In the genomic region with DNA sequence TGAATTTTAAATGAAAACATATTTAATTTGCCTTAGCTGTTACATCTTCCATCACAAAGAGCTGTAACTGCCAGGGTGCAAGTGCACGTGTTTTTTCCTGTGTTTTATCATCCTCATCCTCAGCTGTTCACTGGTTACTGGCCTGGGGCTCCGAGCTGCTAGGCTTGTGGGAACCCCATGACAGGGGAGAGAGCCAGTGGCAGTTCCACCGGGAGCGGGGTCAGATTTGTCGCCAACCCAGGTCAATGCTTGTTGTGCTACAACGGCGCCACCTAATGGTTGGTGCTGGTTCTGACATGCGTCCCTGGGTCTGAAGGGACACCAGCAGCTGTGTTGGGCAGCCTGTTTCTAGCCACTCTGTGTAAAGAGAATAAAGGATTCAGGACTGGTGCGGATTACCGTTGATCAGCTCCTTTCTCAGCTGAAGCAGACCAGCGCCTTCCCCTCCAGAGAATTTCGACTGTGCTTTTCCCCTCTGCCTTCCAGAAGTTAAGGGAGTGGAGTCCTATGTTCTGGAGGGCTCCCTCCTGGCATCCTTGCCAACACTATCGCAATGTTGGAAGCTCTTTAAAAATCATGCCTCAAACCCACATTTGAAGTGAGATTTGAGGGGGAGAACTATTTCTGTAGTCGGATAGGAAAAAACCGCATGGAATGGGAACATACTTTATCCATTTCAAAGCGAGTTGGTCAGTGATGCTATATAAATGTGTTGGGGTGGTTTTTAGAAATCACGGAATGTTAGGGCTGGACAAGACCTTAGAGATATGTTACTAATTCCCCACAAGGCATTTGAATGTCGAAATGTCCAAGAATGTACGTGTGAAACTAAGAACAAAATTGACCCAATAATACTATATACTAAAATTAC, we compare ENCODE assay signal across 8 cellular contexts. TPM values are rescaled to one million over a fixed set of nuclear protein-coding genes. Genes with fewer than 3 reads are reported as not detected.
DNase-seq lines count a peak whose midpoint lies in the region; ATAC-seq and TF ChIP-seq lines count a peak whose summit lies in the region.

No MANE protein-coding gene starts in this region.

- no peaks in the 10 kb centered on the region for H3K9me3 ChIP-seq in AG04450 (ENCODE audit: control insufficient read depth, insufficient read depth, low read length)

- CTCF ChIA-PET in AG04450 (lab: Charles Lee) = interaction anchor here (0.6 to 5.3 kb wide), 47 partner anchors 9 to 855 kb away, joined by 3 to 132 read pairs (median 4); no protein-coding TSS in a partner anchor
- CTCF ChIA-PET in activated B cell treated with CpG ODN at 0.5 μM for 24 hours (lab: Charles Lee) = interaction anchor here (0.5 to 5.7 kb wide), 72 partner anchors 9 to 855 kb away, joined by 3 to 96 read pairs (median 4); a partner anchor contains a TSS

- H3K4me1 Mint-ChIP-seq in activated B cell treated with CpG ODN at 0.5 μM for 24 hours = peaks cover 4% of the 10 kb centered on the region

- peak overlapping the region; percentile 44 for H3K4me3 Mint-ChIP-seq in activated B cell treated with CpG ODN at 0.5 μM for 24 hours

- ATAC-seq in GM18519 (IDR thresholded peaks at IDR 0.05; ENCODE audit: low FRiP score, unreplicated experiment) (peak; percentile 72), HG03108 (IDR thresholded peaks at IDR 0.05; ENCODE audit: unreplicated experiment) (peak; percentile 82), activated B cell treated with CpG ODN at 0.5 μM for 24 hours (ENCODE audit: low read depth) (peak; percentile 96)

- H3K27ac ChIP-seq in AG04450 (ENCODE audit: low read depth, low read length) = no peak overlapping the region

- H3K4me3 ChIP-seq in AG04450 (ENCODE audit: low read depth, low read length) (peak overlapping the region; percentile 7; the same call in 1 of the 2 replicates), cardiac fibroblast (replicated peaks in 1 of 2; ENCODE audit: low read depth in 2 of 2, low read length in 2 of 2) (no peak overlapping the region)

- peak; percentile 96 for TF ChIP-seq CTCF in AG04450 (IDR thresholded peaks at IDR 0.05; ENCODE audit: low read depth, low read length)
- TF ChIP-seq CTCF in activated B cell treated with CpG ODN at 0.5 μM for 24 hours (IDR thresholded peaks at IDR 0.05) = no peak
- peak; percentile 91 for TF ChIP-seq CTCF in cardiac fibroblast (IDR thresholded peaks at IDR 0.05; ENCODE audit: low read depth, low read length)

- H3K36me3 Mint-ChIP-seq in activated B cell treated with CpG ODN at 0.5 μM for 24 hours (ENCODE audit: low read depth) = no peaks in the 10 kb centered on the region

- no peaks in the 10 kb centered on the region for H3K9me3 Mint-ChIP-seq in activated B cell treated with CpG ODN at 0.5 μM for 24 hours

- H3K27ac Mint-ChIP-seq in activated B cell treated with CpG ODN at 0.5 μM for 24 hours = no peak overlapping the region

- intact Hi-C loops in activated B cell treated with CpG ODN at 0.5 μM for 24 hours (cut with micrococcal nuclease) = loop anchor here (1.0 to 5.0 kb wide), 7 partner anchors 85 to 875 kb away; no protein-coding TSS in a partner anchor

- POLR2A ChIA-PET in AG04450 (lab: Yijun Ruan, JAX) = interaction anchor here (0.5 to 0.8 kb wide), 3 partner anchors 317 to 403 kb away, joined by 3 to 5 read pairs (median 3); no protein-coding TSS in a partner anchor
- POLR2A ChIA-PET in activated B cell treated with CpG ODN at 0.5 μM for 24 hours (lab: Charles Lee) = interaction anchor here (0.7 to 1.5 kb wide), 7 partner anchors 66 to 405 kb away, joined by 3 to 4 read pairs (median 4); a partner anchor contains a TSS

- peak; percentile 53 for DNase-seq in AG04450 (ENCODE audit: low read depth, low spot score)
- peak; percentile 78 for DNase-seq in NCI-H2227 (lab: John Stamatoyannopoulos, UW; ENCODE audit: unreplicated experiment)
- DNase-seq in activated B cell treated with CpG ODN at 0.5 μM for 24 hours = peak; percentile 77
- DNase-seq in cardiac fibroblast (ENCODE audit: low read depth in 2 of 2) = peak; percentile 83 to 86
- peak; percentile 76 for DNase-seq in kidney tubule cell (ENCODE audit: low spot score)
- peak; percentile 95 to 96 for DNase-seq in stimulated activated CD4-positive, alpha-beta T cell treated with anti-CD3 and anti-CD28 coated beads, Interleukin-2, amount 100 ng/mL, for 24 hours

- H3K27me3 ChIP-seq in AG04450 (ENCODE audit: control insufficient read depth, insufficient read depth, low read length) = no peaks in the 10 kb centered on the region

- H3K27me3 Mint-ChIP-seq in activated B cell treated with CpG ODN at 0.5 μM for 24 hours = no peaks in the 10 kb centered on the region

RNA-seq across cellular contexts. Expression of a gene that starts 32.1 kb away (rescaled TPM):
- polyA plus RNA-seq in AG04450 (2011; rRNA removed) = 0.17 TPM in 1 of 2 replicates, not detected in the other
- polyA minus RNA-seq in AG04450 (2011; rRNA and poly(A)+ RNA removed) = 3.9 and 4.0 TPM in 2 replicates
- total RNA-seq in activated B cell treated with CpG ODN at 0.5 μM for 24 hours = 6.7 and 7.9 TPM in 2 replicates

RNA-seq across cellular contexts. Expression of a gene that starts 52.7 kb away (rescaled TPM):
- polyA plus RNA-seq in AG04450 (2011; rRNA removed) = 0.01 and 0.02 TPM in 2 replicates
- polyA minus RNA-seq in AG04450 (2011; rRNA and poly(A)+ RNA removed) = not detected in 2 replicates
- 184 and 225 TPM in 2 replicates for total RNA-seq in activated B cell treated with CpG ODN at 0.5 μM for 24 hours
